ENCODE assay signal across 2 cellular contexts in genomic region chr10:60427709-60428386, GRCh38.
TF ChIP-seq lines count a peak whose summit lies in the region.

No MANE protein-coding gene starts in this region.

TF ChIP-seq in SK-N-SH, 30 proteins besides CTCF, POLR2A, EP300 and RAD21 (continued from another document):
- TF ChIP-seq REST (IDR thresholded peaks at IDR 0.05; ENCODE audit: low read depth, low read length) (no peak), SMC3 (IDR thresholded peaks at IDR 0.05; ENCODE audit: low read depth, low read length) (no peak), GATA2 (CRISPR knock-in tag; IDR thresholded peaks at IDR 0.05) (no peak), TAF1 (IDR thresholded peaks at IDR 0.05; ENCODE audit: borderline replicate concordance, low read depth, low read length) (no peak), USF2 (IDR thresholded peaks at IDR 0.05; ENCODE audit: borderline replicate concordance, low read depth, low read length) (no peak), ELF1 (IDR thresholded peaks at IDR 0.05) (no peak), RCOR1 (IDR thresholded peaks at IDR 0.05; ENCODE audit: low read length) (no peak), CHD2 (IDR thresholded peaks at IDR 0.05; ENCODE audit: low read length, partially characterized antibody) (no peak), FOXM1 (IDR thresholded peaks at IDR 0.05; ENCODE audit: low read depth) (no peak), USF1 (IDR thresholded peaks at IDR 0.05; ENCODE audit: borderline replicate concordance, low read depth) (no peak), EZH2phosphoT487 (IDR thresholded peaks at IDR 0.05; ENCODE audit: borderline replicate concordance, low read depth) (no peak)
TF ChIP-seq in SK-N-SH: peak in this region for 0.

TF ChIP-seq in SK-N-SH treated with all-trans-retinoic acid at 6 μM for 48 hours, 23 proteins besides CTCF, POLR2A, EP300 and RAD21 (continued from another document):
- TF ChIP-seq PATZ1 (CRISPR knock-in tag; IDR thresholded peaks at IDR 0.05; ENCODE audit: borderline replicate concordance) (no peak), ARNTL (CRISPR knock-in tag; IDR thresholded peaks at IDR 0.05; ENCODE audit: borderline replicate concordance, low read depth) (no peak), CSDC2 (CRISPR knock-in tag; IDR thresholded peaks at IDR 0.05) (no peak), ZFP30 (CRISPR knock-in tag; IDR thresholded peaks at IDR 0.05) (no peak), GLIS3 (CRISPR knock-in tag; IDR thresholded peaks at IDR 0.05) (no peak), TCF4 (CRISPR knock-in tag; IDR thresholded peaks at IDR 0.05; ENCODE audit: borderline replicate concordance) (no peak), CREB5 (CRISPR knock-in tag; IDR thresholded peaks at IDR 0.05; ENCODE audit: low read depth) (no peak), ZC3H10 (CRISPR knock-in tag; IDR thresholded peaks at IDR 0.05) (no peak), BACH2 (CRISPR knock-in tag; IDR thresholded peaks at IDR 0.05; ENCODE audit: borderline replicate concordance) (no peak)
